In genomic region chr12:116661341-116661740, GRCh38 we compare ENCODE assay signal across 19 cellular contexts.
"Had no signal": no experiment of that assay in that cellular context is flagged by ENCODE, and none has a peak within 500 bp of the region (broad histone marks: within the 10 kb centered on the region; RNA-seq: fewer than 3 reads in every experiment).

No MANE protein-coding gene starts in this region.

- DNase-seq: activated CD4-positive, alpha-beta T cell treated with anti-CD3 and anti-CD28 coated beads, Interleukin-2, amount 50 U/mL, for 1 hour; activated CD4-positive, CD25-positive, alpha-beta regulatory T cell treated with anti-CD3 and anti-CD28 coated beads, Interleukin-2, amount 50 U/mL, for 72 hours; activated CD8-positive, alpha-beta T cell treated with anti-CD3 and anti-CD28 coated beads, Interleukin-2, amount 10 ng/mL, durations not matched to agents 7 days and 5 days; aorta; effector CD4-positive, alpha-beta T cell; erythroblast; foreskin fibroblast; kidney glomerular epithelial cell; left lung; mammary epithelial cell; naive thymus-derived CD8-positive, alpha-beta T cell; spleen; stimulated activated CD4-positive, alpha-beta T cell treated with anti-CD3 and anti-CD28 coated beads, Interleukin-4, amount 100 ng/mL, for 1 hour; stimulated activated naive CD4-positive, alpha-beta T cell; T-helper 17 cell; upper lobe of right lung had no signal

- H3K27ac ChIP-seq: left lung, prostate gland, spleen, upper lobe of right lung had no signal

- H3K4me3 ChIP-seq: left lung, ovary, prostate gland, spleen, upper lobe of right lung had no signal

- ATAC-seq: activated CD8-positive, alpha-beta T cell treated with anti-CD3 and anti-CD28 coated beads, Interleukin-2, amount 10 ng/mL, durations not matched to agents 7 days and 5 days; activated naive CD4-positive, alpha-beta T cell treated with anti-CD3 and anti-CD28 coated beads, Interleukin-2, amount 50 U/mL, for 72 hours; left lung; naive thymus-derived CD8-positive, alpha-beta T cell; T-helper 17 cell; upper lobe of right lung had no signal

- H3K9me3 ChIP-seq: left lung, ovary, prostate gland, spleen, upper lobe of right lung had no signal

- H3K4me1 ChIP-seq: prostate gland had no signal
